In the genomic region with DNA sequence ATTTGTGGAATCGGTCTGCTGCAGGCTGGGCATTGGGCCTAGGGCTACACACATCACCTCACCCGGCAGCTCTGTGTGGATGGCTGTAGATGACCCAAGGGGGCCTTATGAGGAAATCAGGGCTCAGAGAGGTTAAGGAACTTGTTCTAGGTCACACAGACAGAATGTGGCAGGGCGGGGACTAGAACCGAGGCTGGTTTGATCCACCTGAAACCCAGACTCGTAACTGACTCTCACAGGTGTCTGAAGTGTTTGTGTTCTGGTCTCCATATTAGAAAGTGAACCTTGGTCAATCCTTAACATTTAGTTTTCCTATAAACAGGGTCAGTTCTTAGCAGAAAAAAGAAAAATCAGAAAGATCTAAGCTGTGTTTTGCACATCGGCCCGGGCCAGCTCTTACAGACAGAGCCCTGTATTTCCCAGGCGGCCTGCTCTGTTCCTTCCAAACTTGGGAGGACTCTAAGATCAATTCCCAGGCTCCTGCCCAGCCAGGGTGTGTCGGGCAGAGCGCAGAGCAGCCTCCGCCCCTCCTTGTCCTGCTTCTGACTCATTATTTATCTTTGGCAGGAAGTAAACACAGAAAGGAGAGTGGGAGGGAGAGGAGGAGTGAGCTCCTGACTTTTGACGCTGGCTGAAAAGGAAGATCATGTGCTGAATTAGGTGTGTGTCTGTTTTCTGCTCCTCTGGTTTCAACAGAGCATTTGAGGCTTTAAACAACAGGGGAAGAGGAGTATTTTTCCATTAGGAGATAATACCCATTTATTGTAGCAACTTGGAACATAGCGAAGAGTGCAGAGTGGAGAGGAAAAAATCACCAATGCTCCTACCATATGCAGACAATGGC, we compare ENCODE assay signal across 8 cellular contexts.
DNase-seq lines count a peak whose midpoint lies in the region; ATAC-seq and TF ChIP-seq lines count a peak whose summit lies in the region.

No MANE protein-coding gene starts in this region.

- no peak overlapping the region for H3K4me3 ChIP-seq in A673 (ENCODE audit: low read depth, low read length, poor library complexity, severe bottlenecking)
- H3K4me3 ChIP-seq in fibroblast of villous mesenchyme (ENCODE audit: low read depth, low read length) = no peak overlapping the region
- H3K4me3 ChIP-seq in ovary = no peak overlapping the region

- no peaks in the 10 kb centered on the region for H3K4me1 ChIP-seq in A673 (ENCODE audit: insufficient read depth, low read length, poor library complexity, severe bottlenecking)
- peaks cover 2% of the 10 kb centered on the region for H3K4me1 ChIP-seq in ovary (ENCODE audit: insufficient read depth)

- intact Hi-C loops in A673 (cut with micrococcal nuclease; ENCODE audit: unreplicated experiment) (no loop called here), ovary (cut with DNase I) (loop anchor here in 1 of 4 donors (10.0 kb wide), 1 partner anchor 128 kb away; no protein-coding TSS in a partner anchor)

- CTCF ChIA-PET in A673 (lab: Charles Lee) = no interaction called here

- peak; percentile 49 for DNase-seq in A673 (ENCODE audit: low spot score)
- DNase-seq in HuH-7.5 (ENCODE audit: low spot score) = peak; percentile 69
- DNase-seq in fibroblast of villous mesenchyme (ENCODE audit: low read depth) = peak; percentile 99
- DNase-seq in ovary = peak; percentile 77 to 89 (median 79)

- POLR2A ChIA-PET in A673 (lab: Charles Lee; ENCODE audit: low non-redundant PET) = no interaction called here

- no TSS peak for BruUV-seq in A673 (replicated peaks; lab: Mats Ljungman, UMichigan)

- no peaks in the 10 kb centered on the region for H3K9me3 ChIP-seq in A673 (ENCODE audit: low read depth, low read length, poor library complexity, severe bottlenecking)
- no peaks in the 10 kb centered on the region for H3K9me3 ChIP-seq in ovary

- no peaks in the 10 kb centered on the region for H3K27me3 ChIP-seq in A673 (replicated peaks; ENCODE audit: insufficient read depth, low read depth, low read length, poor library complexity)
- no peaks in the 10 kb centered on the region for H3K27me3 ChIP-seq in ovary

- peak; percentile 38 for TF ChIP-seq EP300 in ovary (IDR thresholded peaks at IDR 0.05)

- TF ChIP-seq POLR2A in ovary (IDR thresholded peaks at IDR 0.05) = no peak

- TF ChIP-seq CTCF in A673 (conservative IDR thresholded peaks at IDR 0.05; ENCODE audit: low read depth, low read length) (no peak), fibroblast of villous mesenchyme (IDR thresholded peaks at IDR 0.05; ENCODE audit: insufficient read depth, low read depth, low read length) (no peak), ovary (IDR thresholded peaks at IDR 0.05) (no peak)

- ATAC-seq in SK-N-SH treated with all-trans-retinoic acid at 6 μM for 48 hours (peak; percentile 99), GM19324 (IDR thresholded peaks at IDR 0.05; ENCODE audit: low FRiP score, unreplicated experiment) (no peak), GM21737 (IDR thresholded peaks at IDR 0.05; ENCODE audit: unreplicated experiment) (no peak), HG03095 (IDR thresholded peaks at IDR 0.05; ENCODE audit: unreplicated experiment) (no peak)

- H3K36me3 ChIP-seq in A673 (ENCODE audit: insufficient read depth, low read length, poor library complexity, severe bottlenecking) (no peaks in the 10 kb centered on the region), ovary (no peaks in the 10 kb centered on the region)

- WGBS in ovary, 3 donors = 24 to 32% (median 29%) methylated on average over 13 of the region's 13 CpGs

- H3K27ac ChIP-seq in A673 (ENCODE audit: low read depth, low read length, poor library complexity, severe bottlenecking) (no peak overlapping the region), ovary (peak overlapping the region; percentile 67 to 68)

TF ChIP-seq in SK-N-SH treated with all-trans-retinoic acid at 6 μM for 48 hours, 23 proteins besides CTCF, POLR2A, EP300 and RAD21:
- TF ChIP-seq ZC3H10 (CRISPR knock-in tag; IDR thresholded peaks at IDR 0.05) = no peak
- TF ChIP-seq, protein P1, sequence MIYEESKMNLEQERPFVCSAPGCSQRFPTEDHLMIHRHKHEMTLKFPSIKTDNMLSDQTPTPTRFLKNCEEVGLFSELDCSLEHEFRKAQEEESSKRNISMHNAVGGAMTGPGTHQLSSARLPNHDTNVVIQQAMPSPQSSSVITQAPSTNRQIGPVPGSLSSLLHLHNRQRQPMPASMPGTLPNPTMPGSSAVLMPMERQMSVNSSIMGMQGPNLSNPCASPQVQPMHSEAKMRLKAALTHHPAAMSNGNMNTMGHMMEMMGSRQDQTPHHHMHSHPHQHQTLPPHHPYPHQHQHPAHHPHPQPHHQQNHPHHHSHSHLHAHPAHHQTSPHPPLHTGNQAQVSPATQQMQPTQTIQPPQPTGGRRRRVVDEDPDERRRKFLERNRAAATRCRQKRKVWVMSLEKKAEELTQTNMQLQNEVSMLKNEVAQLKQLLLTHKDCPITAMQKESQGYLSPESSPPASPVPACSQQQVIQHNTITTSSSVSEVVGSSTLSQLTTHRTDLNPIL (CRISPR knock-in tag; IDR thresholded peaks at IDR 0.05; ENCODE audit: low read depth) = no peak
- TF ChIP-seq, protein P2, sequence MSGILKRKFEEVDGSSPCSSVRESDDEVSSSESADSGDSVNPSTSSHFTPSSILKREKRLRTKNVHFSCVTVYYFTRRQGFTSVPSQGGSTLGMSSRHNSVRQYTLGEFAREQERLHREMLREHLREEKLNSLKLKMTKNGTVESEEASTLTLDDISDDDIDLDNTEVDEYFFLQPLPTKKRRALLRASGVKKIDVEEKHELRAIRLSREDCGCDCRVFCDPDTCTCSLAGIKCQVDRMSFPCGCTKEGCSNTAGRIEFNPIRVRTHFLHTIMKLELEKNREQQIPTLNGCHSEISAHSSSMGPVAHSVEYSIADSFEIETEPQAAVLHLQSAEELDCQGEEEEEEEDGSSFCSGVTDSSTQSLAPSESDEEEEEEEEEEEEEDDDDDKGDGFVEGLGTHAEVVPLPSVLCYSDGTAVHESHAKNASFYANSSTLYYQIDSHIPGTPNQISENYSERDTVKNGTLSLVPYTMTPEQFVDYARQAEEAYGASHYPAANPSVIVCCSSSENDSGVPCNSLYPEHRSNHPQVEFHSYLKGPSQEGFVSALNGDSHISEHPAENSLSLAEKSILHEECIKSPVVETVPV (CRISPR knock-in tag; IDR thresholded peaks at IDR 0.05) = no peak
- no peak for TF ChIP-seq ESRRG (CRISPR knock-in tag; IDR thresholded peaks at IDR 0.05)
- TF ChIP-seq TCF4 (CRISPR knock-in tag; IDR thresholded peaks at IDR 0.05; ENCODE audit: borderline replicate concordance) = no peak
- no peak for TF ChIP-seq TOX (CRISPR knock-in tag; IDR thresholded peaks at IDR 0.05; ENCODE audit: borderline replicate concordance)
- no peak for TF ChIP-seq GLIS3 (CRISPR knock-in tag; IDR thresholded peaks at IDR 0.05)
- no peak for TF ChIP-seq CSDC2 (CRISPR knock-in tag; IDR thresholded peaks at IDR 0.05)
- no peak for TF ChIP-seq OSR1 (CRISPR knock-in tag; IDR thresholded peaks at IDR 0.05)
- no peak for TF ChIP-seq ZNF565 (CRISPR knock-in tag; conservative IDR thresholded peaks at IDR 0.05; ENCODE audit: low read depth)
- no peak for TF ChIP-seq ZNF70 (CRISPR knock-in tag; IDR thresholded peaks at IDR 0.05)
- no peak for TF ChIP-seq ZNF8 (CRISPR knock-in tag; IDR thresholded peaks at IDR 0.05)

Comparison
In these comparisons a context has a peak if more than half of its experiments do, and no peak if none do; other contexts are left out.
1. DNase-seq: peak in every context shown above with its lines; median percentile 99 in fibroblast of villous mesenchyme; 79 in ovary; 69 in HuH-7.5; 49 in A673.